14 cellular contexts compared by ENCODE assay signal in the genomic region with DNA sequence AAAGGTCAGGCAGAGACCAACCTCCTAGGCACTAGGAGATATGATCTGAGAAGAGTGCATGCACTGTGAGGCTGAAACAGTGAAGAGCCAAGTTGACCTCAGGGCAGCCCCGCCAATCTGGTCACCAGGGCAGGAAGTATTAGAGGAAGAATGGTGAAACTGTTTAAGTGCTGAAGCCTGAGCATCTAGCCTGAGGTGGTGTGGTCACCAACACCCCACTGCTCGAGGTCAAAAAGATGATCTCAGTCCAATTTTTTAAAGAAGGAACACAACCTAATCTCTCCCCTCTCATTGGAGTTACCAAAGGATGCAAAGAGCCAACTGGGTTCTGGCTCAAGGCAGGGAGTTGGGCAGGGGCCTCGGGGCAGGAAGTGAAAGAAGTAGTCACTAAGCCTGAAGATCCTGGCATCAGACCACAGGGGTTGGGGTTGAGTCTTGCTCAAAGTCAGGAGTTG. TPM values are rescaled to one million over a fixed set of nuclear protein-coding genes. Genes with fewer than 3 reads are reported as not detected.
A peak's percentile ranks its signal among the peaks of the same experiment; 100 is the strongest.
DNase-seq lines count a peak whose midpoint lies in the region; ATAC-seq and TF ChIP-seq lines count a peak whose summit lies in the region.
"Had no signal": no experiment of that assay in that cellular context is flagged by ENCODE, and none has a peak within 500 bp of the region (broad histone marks: within the 10 kb centered on the region; RNA-seq: fewer than 3 reads in every experiment).

No MANE protein-coding gene starts in this region.

- no peaks in the 10 kb centered on the region for H3K9me3 ChIP-seq in OCI-LY7 (ENCODE audit: low read length)
- H3K9me3 ChIP-seq in breast epithelium: no peaks in the 10 kb centered on the region
- H3K9me3 ChIP-seq: transverse colon had no signal

- TF ChIP-seq POLR2A in breast epithelium (IDR thresholded peaks at IDR 0.05): no peak

- H3K36me3 ChIP-seq in OCI-LY7 (ENCODE audit: insufficient read depth, low read length) (peaks cover 9% of the 10 kb centered on the region; the same call in 1 of the 2 replicates), breast epithelium (no peaks in the 10 kb centered on the region)
- H3K36me3 ChIP-seq: transverse colon had no signal

- H3K4me1 ChIP-seq in OCI-LY7 (ENCODE audit: insufficient read depth, low read length, poor library complexity, severe bottlenecking) (peaks cover 32% of the 10 kb centered on the region), breast epithelium (peaks cover 3% of the 10 kb centered on the region in 2 donors)

- CTCF ChIA-PET in activated CD4-positive, alpha-beta T cell treated with anti-CD3 and anti-CD28 coated beads for 36 hours (lab: Charles Lee): interaction anchor here (1.2 to 3.5 kb wide), 3 partner anchors 36 to 76 kb away, joined by 3 to 21 read pairs (median 3); no protein-coding TSS in a partner anchor
- CTCF ChIA-PET in OCI-LY7 (lab: Charles Lee; ENCODE audit: unreplicated experiment): interaction anchor here (1.4 kb wide), 1 partner anchor 29 kb away, joined by 3 read pairs; no protein-coding TSS in a partner anchor

- H3K79me2 ChIP-seq in OCI-LY7 (ENCODE audit: insufficient read depth, low read depth, low read length): no peaks in the 10 kb centered on the region

- H3K36me3 Mint-ChIP-seq in activated CD4-positive, alpha-beta T cell treated with anti-CD3 and anti-CD28 coated beads for 36 hours (ENCODE audit: low read depth): peaks cover 5% of the 10 kb centered on the region
- H3K36me3 Mint-ChIP-seq in natural killer cell: no peaks in the 10 kb centered on the region

- no peaks in the 10 kb centered on the region for H3K9me2 ChIP-seq in OCI-LY7 (ENCODE audit: insufficient read depth, low read length)

- H3K27ac Mint-ChIP-seq in activated CD4-positive, alpha-beta T cell treated with anti-CD3 and anti-CD28 coated beads for 36 hours: no peak overlapping the region
- no peak overlapping the region for H3K27ac Mint-ChIP-seq in natural killer cell

- peaks cover 26% of the 10 kb centered on the region for H3K4me1 Mint-ChIP-seq in activated CD4-positive, alpha-beta T cell treated with anti-CD3 and anti-CD28 coated beads for 36 hours
- H3K4me1 Mint-ChIP-seq in natural killer cell: peaks cover 8 to 10% of the 10 kb centered on the region in 2 donors

- no peaks in the 10 kb centered on the region for H3K27me3 Mint-ChIP-seq in activated CD4-positive, alpha-beta T cell treated with anti-CD3 and anti-CD28 coated beads for 36 hours
- H3K27me3 Mint-ChIP-seq in natural killer cell (ENCODE audit: low read depth in 2 of 2): no peaks in the 10 kb centered on the region

- no peak for TF ChIP-seq CTCF in OCI-LY7 (conservative IDR thresholded peaks at IDR 0.05; ENCODE audit: low read length)
- TF ChIP-seq CTCF in natural killer cell (IDR thresholded peaks at IDR 0.05): no peak
- TF ChIP-seq CTCF in breast epithelium (IDR thresholded peaks at IDR 0.05): no peak

- H3K27ac ChIP-seq in OCI-LY7 (ENCODE audit: low read depth, low read length, poor library complexity, severe bottlenecking) (no peak overlapping the region), breast epithelium (peak overlapping the region in 1 of 2 donors; percentile 69)
- H3K27ac ChIP-seq: transverse colon had no signal

- BruUV-seq in OCI-LY7 (replicated peaks; lab: Mats Ljungman, UMichigan): no TSS peak

- H3K4me3 Mint-ChIP-seq in activated CD4-positive, alpha-beta T cell treated with anti-CD3 and anti-CD28 coated beads for 36 hours: no peak overlapping the region
- no peak overlapping the region for H3K4me3 Mint-ChIP-seq in natural killer cell

- no peak overlapping the region for H2AFZ ChIP-seq in OCI-LY7 (ENCODE audit: low read length)

- H3K4me3 ChIP-seq in OCI-LY7 (ENCODE audit: low read depth, low read length, poor library complexity, severe bottlenecking) (no peak overlapping the region), breast epithelium (no peak overlapping the region)
- H3K4me3 ChIP-seq: transverse colon had no signal

- ATAC-seq in activated CD4-positive, alpha-beta T cell treated with anti-CD3 and anti-CD28 coated beads for 36 hours: peak; percentile 40
- ATAC-seq in GM21786 (IDR thresholded peaks at IDR 0.05; ENCODE audit: unreplicated experiment) (peak; percentile 44), natural killer cell (peak; percentile 8 to 40 (median 28)), HG02642 (IDR thresholded peaks at IDR 0.05; ENCODE audit: poor library complexity, unreplicated experiment) (no peak)

- H3K27me3 ChIP-seq in breast epithelium: no peaks in the 10 kb centered on the region
- H3K27me3 ChIP-seq: transverse colon had no signal

- POLR2A ChIA-PET in activated CD4-positive, alpha-beta T cell treated with anti-CD3 and anti-CD28 coated beads for 36 hours (lab: Charles Lee): interaction anchor here (2.1 kb wide), 1 partner anchor 12 kb away, joined by 30 read pairs; no protein-coding TSS in a partner anchor
- POLR2A ChIA-PET in OCI-LY7 (lab: Charles Lee): interaction anchor here (1.9 kb wide), 1 partner anchor 31 kb away, joined by 8 read pairs; no protein-coding TSS in a partner anchor

- H3K4me2 ChIP-seq in OCI-LY7 (ENCODE audit: low read length): peak overlapping the region; percentile 35

- H3K9me3 Mint-ChIP-seq in activated CD4-positive, alpha-beta T cell treated with anti-CD3 and anti-CD28 coated beads for 36 hours (ENCODE audit: low read depth): no peaks in the 10 kb centered on the region
- no peaks in the 10 kb centered on the region for H3K9me3 Mint-ChIP-seq in natural killer cell

- intact Hi-C loops in activated CD4-positive, alpha-beta T cell treated with anti-CD3 and anti-CD28 coated beads for 36 hours (cut with DNase I, micrococcal nuclease): loop anchor here (1.0 to 10.0 kb wide), 8 partner anchors 13 to 1100 kb away; a partner anchor contains a TSS
- intact Hi-C loops in OCI-LY7 (cut with micrococcal nuclease; ENCODE audit: unreplicated experiment) (no loop called here), natural killer cell (cut with micrococcal nuclease) (no loop called here), breast epithelium (cut with DNase I; ENCODE audit: low total_unique reads) (no loop called here)

- DNase-seq in activated CD4-positive, alpha-beta T cell treated with anti-CD3 and anti-CD28 coated beads for 36 hours: peak; percentile 70
- DNase-seq in activated CD4-positive, alpha-beta T cell treated with anti-CD3 and anti-CD28 coated beads, Interleukin-2, amount 50 U/mL, for 1 hour: no peak
- DNase-seq in OCI-LY7 (ENCODE audit: low spot score) (peak; percentile 45), natural killer cell (no peak), breast epithelium (ENCODE audit: low spot score in 2 of 2) (no peak), cerebellar nuclear complex (lab: John Stamatoyannopoulos, UW) (no peak)
- DNase-seq: 8988T, DND-41, HCEC 1CT, NCI-H1436 treated with DMSO at 0.1 percent for 48 hours, T-helper 9 cell, transverse colon had no signal

- H4K20me1 ChIP-seq in OCI-LY7 (ENCODE audit: insufficient read depth, low read length): no peaks in the 10 kb centered on the region

RNA-seq across cellular contexts. Expression of a gene that starts 4.0 kb away (rescaled TPM):
- 10 to 100 TPM; 43.2 to 49.8 TPM for total RNA-seq in activated CD4-positive, alpha-beta T cell treated with anti-CD3 and anti-CD28 coated beads for 36 hours
- total RNA-seq in OCI-LY7 (2014; rRNA removed; shearing (Covaris generic)): 30.4 and 36.1 TPM in 2 replicates
- total RNA-seq in OCI-LY7 (2022): 25.5 and 28.3 TPM in 2 replicates
- total RNA-seq in natural killer cell: 10 to 100 TPM; 62.8 to 77.1 (median 67.5) TPM
- 10 to 100 TPM; 25.6 to 40.0 (median 36.3) TPM for total RNA-seq in breast epithelium

RNA-seq across cellular contexts. Expression of a gene that starts 24.6 kb away (rescaled TPM):
- total RNA-seq in activated CD4-positive, alpha-beta T cell treated with anti-CD3 and anti-CD28 coated beads for 36 hours: 10 to 100 TPM; 13.1 to 14.1 TPM
- 5.1 and 5.4 TPM in 2 replicates for total RNA-seq in OCI-LY7 (2014; rRNA removed; shearing (Covaris generic))
- 11.5 and 11.9 TPM in 2 replicates for total RNA-seq in OCI-LY7 (2022)
- 10 to 100 TPM; 52.7 to 63.3 (median 56.1) TPM for total RNA-seq in natural killer cell
- total RNA-seq in breast epithelium: 10 to 100 TPM; 15.7 to 30.4 (median 17.3) TPM

RNA-seq across cellular contexts. Expression of a gene that starts 25.9 kb away (rescaled TPM):
- total RNA-seq in activated CD4-positive, alpha-beta T cell treated with anti-CD3 and anti-CD28 coated beads for 36 hours: under 1 TPM; 0.16 to 0.33 TPM
- 0.16 TPM in 1 of 2 replicates, not detected in the other for total RNA-seq in OCI-LY7 (2014; rRNA removed; shearing (Covaris generic))
- total RNA-seq in OCI-LY7 (2022) (1.2 and 5.2 TPM in 2 replicates), natural killer cell (1 to 10 TPM in 1 of 3 donors, under 1 TPM in 2; 0.35 to 1.5 (median 0.98) TPM), breast epithelium (10 to 100 TPM in 2 of 3 donors, under 1 TPM in 1; 0.96 to 25.2 (median 12.9) TPM)

RNA-seq across cellular contexts. Expression of a gene that starts 58.8 kb away (rescaled TPM):
- total RNA-seq in activated CD4-positive, alpha-beta T cell treated with anti-CD3 and anti-CD28 coated beads for 36 hours: 1 to 10 TPM; 3.8 to 4.2 TPM
- total RNA-seq in OCI-LY7 (2014; rRNA removed; shearing (Covaris generic)): 8.5 and 21.3 TPM in 2 replicates
- total RNA-seq in OCI-LY7 (2022): 14.7 and 15.5 TPM in 2 replicates
- 10 to 100 TPM; 26.4 to 30.9 (median 26.5) TPM for total RNA-seq in natural killer cell
- 10 to 100 TPM; 21.6 to 43.9 (median 32.6) TPM for total RNA-seq in breast epithelium

Comparison
In these comparisons a context has a peak if more than half of its experiments do, and no peak if none do; other contexts are left out.
1. DNase-seq: peak in activated CD4-positive, alpha-beta T cell treated with anti-CD3 and anti-CD28 coated beads for 36 hours (single experiment) and OCI-LY7 (single experiment); none in activated CD4-positive, alpha-beta T cell treated with anti-CD3 and anti-CD28 coated beads, Interleukin-2, amount 50 U/mL, for 1 hour (single experiment), natural killer cell (single experiment), breast epithelium (0 of 2) and cerebellar nuclear complex (0 of 2).
2. intact Hi-C loops: an anchor here in activated CD4-positive, alpha-beta T cell treated with anti-CD3 and anti-CD28 coated beads for 36 hours (1.0 to 10.0 kb wide); none called in OCI-LY7, natural killer cell and breast epithelium.